Comparison of ENCODE assay signal across 18 cellular contexts in genomic region chr3:42982645-42983412, GRCh38. TPM values are rescaled to one million over a fixed set of nuclear protein-coding genes. Genes with fewer than 3 reads are reported as not detected.
"Had no signal": no experiment of that assay in that cellular context is flagged by ENCODE, and none has a peak within 500 bp of the region (broad histone marks: within the 10 kb centered on the region; RNA-seq: fewer than 3 reads in every experiment).

No MANE protein-coding gene starts in this region.

- H3K4me3 ChIP-seq: colonic mucosa, lower lobe of right lung, sigmoid colon, spleen, suprapubic skin, vagina had no signal

- H3K9me3 Mint-ChIP-seq: effector memory CD8-positive, alpha-beta T cell; natural killer cell; stimulated activated naive B cell treated with anti-CD40 and anti-IgM and Interleukin-4, amounts not matched to agents 10 μg/mL and 1 μg/mL and 100 μg/mL, for 72 hours; stimulated activated naive CD8-positive, alpha-beta T cell treated with anti-CD3 and anti-CD28 coated beads, Interleukin-15, Interleukin-2, amounts not matched to agents 100 ng/mL and 50 ng/mL, for 24 hours had no signal

- H3K36me3 ChIP-seq: colonic mucosa, lower lobe of right lung, neutrophil, sigmoid colon, spleen, suprapubic skin, vagina had no signal

- H3K27ac ChIP-seq: colonic mucosa, lower lobe of right lung, neutrophil, parathyroid adenoma, sigmoid colon, spleen, suprapubic skin, vagina had no signal

- H3K27me3 ChIP-seq: sigmoid colon, vagina had no signal

- H3K4me1 ChIP-seq: colonic mucosa, parathyroid adenoma had no signal

- H3K9ac ChIP-seq: parathyroid adenoma had no signal

- DNase-seq: colonic mucosa; dermis blood vessel endothelial cell; effector memory CD8-positive, alpha-beta T cell; hypothalamus; left ventricle myocardium superior; lower lobe of right lung; natural killer cell; sigmoid colon; spleen; stimulated activated naive B cell treated with anti-CD40 and anti-IgM and Interleukin-4, amounts not matched to agents 10 μg/mL and 1 μg/mL and 100 μg/mL, for 72 hours; trophoblast cell had no signal

- ATAC-seq: effector memory CD8-positive, alpha-beta T cell; left ventricle myocardium superior; lower lobe of right lung; natural killer cell; stimulated activated naive B cell treated with anti-CD40 and anti-IgM and Interleukin-4, amounts not matched to agents 10 μg/mL and 1 μg/mL and 100 μg/mL, for 72 hours had no signal

- H3K4me3 Mint-ChIP-seq: effector memory CD8-positive, alpha-beta T cell; natural killer cell; stimulated activated naive B cell treated with anti-CD40 and anti-IgM and Interleukin-4, amounts not matched to agents 10 μg/mL and 1 μg/mL and 100 μg/mL, for 72 hours; stimulated activated naive CD8-positive, alpha-beta T cell treated with anti-CD3 and anti-CD28 coated beads, Interleukin-15, Interleukin-2, amounts not matched to agents 100 ng/mL and 50 ng/mL, for 24 hours had no signal

- H3K27ac Mint-ChIP-seq: effector memory CD8-positive, alpha-beta T cell; natural killer cell; progenitor cell of endocrine pancreas; stimulated activated naive B cell treated with anti-CD40 and anti-IgM and Interleukin-4, amounts not matched to agents 10 μg/mL and 1 μg/mL and 100 μg/mL, for 72 hours; stimulated activated naive CD8-positive, alpha-beta T cell treated with anti-CD3 and anti-CD28 coated beads, Interleukin-15, Interleukin-2, amounts not matched to agents 100 ng/mL and 50 ng/mL, for 24 hours had no signal

- H3K36me3 Mint-ChIP-seq: natural killer cell had no signal

- H3K9me3 ChIP-seq: colonic mucosa, lower lobe of right lung, neutrophil, sigmoid colon, spleen, suprapubic skin, vagina had no signal

RNA-seq across cellular contexts. Expression of gene GASK1A, which starts 3.7 kb away (rescaled TPM):
- total RNA-seq: dermis blood vessel endothelial cell had no signal
- polyA plus RNA-seq: neural cell had no signal
